Comparison of ENCODE assay signal across 21 cellular contexts in genomic region chr6:112040933-112041332, GRCh38. TPM values are rescaled to one million over a fixed set of nuclear protein-coding genes. Genes with fewer than 3 reads are reported as not detected.
DNase-seq lines count a peak whose midpoint lies in the region; ATAC-seq and TF ChIP-seq lines count a peak whose summit lies in the region.
"Had no signal": no experiment of that assay in that cellular context is flagged by ENCODE, and none has a peak within 500 bp of the region (broad histone marks: within the 10 kb centered on the region; RNA-seq: fewer than 3 reads in every experiment).

No MANE protein-coding gene starts in this region.

- H3K4me1 ChIP-seq in adipocyte (ENCODE audit: control insufficient read depth, insufficient read depth, low read length) (peaks cover 83% of the 10 kb centered on the region), neural progenitor cell (no peaks in the 10 kb centered on the region)

- in situ Hi-C loops in KBM-7 (cut with MboI; ENCODE audit: low pct_unique_long_range_greater_than_20kb, low sequenced_read_pairs), result no loop called here

- H3K36me3 Mint-ChIP-seq in activated T-cell treated with anti-CD3 and anti-CD28 coated beads, Interleukin-2, amount 50 U/mL, for 24 hours (ENCODE audit: low read depth), result peaks cover 8% of the 10 kb centered on the region
- no peaks in the 10 kb centered on the region for H3K36me3 Mint-ChIP-seq in neural progenitor cell
- H3K36me3 Mint-ChIP-seq: WTC11 had no signal

- H3K27me3 ChIP-seq in adipocyte (replicated peaks; ENCODE audit: control insufficient read depth, insufficient read depth, low read length) (no peaks in the 10 kb centered on the region), neural progenitor cell (no peaks in the 10 kb centered on the region)
- H3K27me3 ChIP-seq: heart right ventricle, uterus had no signal

- H3F3A ChIP-seq in neural progenitor cell (ENCODE audit: low read depth), result peaks cover 5% of the 10 kb centered on the region

- H3K27me3 Mint-ChIP-seq in activated T-cell treated with anti-CD3 and anti-CD28 coated beads, Interleukin-2, amount 50 U/mL, for 24 hours, result no peaks in the 10 kb centered on the region
- peaks cover 4% of the 10 kb centered on the region for H3K27me3 Mint-ChIP-seq in neural progenitor cell (ENCODE audit: insufficient read depth, low read depth)
- H3K27me3 Mint-ChIP-seq: stimulated activated naive CD8-positive, alpha-beta T cell treated with anti-CD3 and anti-CD28 coated beads, Interleukin-15, amount 100 ng/mL, for 72 hours had no signal

- peak overlapping the region; percentile 99 for H3K27ac Mint-ChIP-seq in activated T-cell treated with anti-CD3 and anti-CD28 coated beads, Interleukin-2, amount 50 U/mL, for 24 hours
- H3K27ac Mint-ChIP-seq in neural progenitor cell, result no peak overlapping the region
- H3K27ac Mint-ChIP-seq: WTC11 had no signal

- no peak overlapping the region for H2AFZ ChIP-seq in neural progenitor cell (replicated peaks)

- H3K9me3 Mint-ChIP-seq in activated T-cell treated with anti-CD3 and anti-CD28 coated beads, Interleukin-2, amount 50 U/mL, for 24 hours, result no peaks in the 10 kb centered on the region
- no peaks in the 10 kb centered on the region for H3K9me3 Mint-ChIP-seq in neural progenitor cell
- H3K9me3 Mint-ChIP-seq: stimulated activated naive CD8-positive, alpha-beta T cell treated with anti-CD3 and anti-CD28 coated beads, Interleukin-15, amount 100 ng/mL, for 72 hours; WTC11 had no signal

- no peak overlapping the region for H3K4me2 ChIP-seq in neural progenitor cell

- no peak overlapping the region for H3K4me3 Mint-ChIP-seq in activated T-cell treated with anti-CD3 and anti-CD28 coated beads, Interleukin-2, amount 50 U/mL, for 24 hours
- peak overlapping the region; percentile 5 for H3K4me3 Mint-ChIP-seq in neural progenitor cell
- H3K4me3 Mint-ChIP-seq: stimulated activated naive CD8-positive, alpha-beta T cell treated with anti-CD3 and anti-CD28 coated beads, Interleukin-15, amount 100 ng/mL, for 72 hours; WTC11 had no signal

- no peak overlapping the region for H3K27ac ChIP-seq in neural progenitor cell
- H3K27ac ChIP-seq: HL-60 had no signal

- ATAC-seq in GM21825 (IDR thresholded peaks at IDR 0.05; ENCODE audit: unreplicated experiment), result no peak
- ATAC-seq: esophagus mucosa; heart right ventricle; stimulated activated naive CD8-positive, alpha-beta T cell treated with anti-CD3 and anti-CD28 coated beads, Interleukin-15, amount 100 ng/mL, for 72 hours; WTC11 had no signal

- H3K79me2 ChIP-seq in neural progenitor cell (ENCODE audit: low read depth), result no peaks in the 10 kb centered on the region

- H3K4me3 ChIP-seq in adipocyte (ENCODE audit: low read length) (no peak overlapping the region), neural progenitor cell (no peak overlapping the region)
- H3K4me3 ChIP-seq: coronary artery, heart right ventricle, uterus had no signal

- no peaks in the 10 kb centered on the region for H4K20me1 ChIP-seq in neural progenitor cell (ENCODE audit: low read depth)

- no peaks in the 10 kb centered on the region for H3K36me3 ChIP-seq in adipocyte (ENCODE audit: control insufficient read depth, insufficient read depth, low read length, severe bottlenecking)
- no peaks in the 10 kb centered on the region for H3K36me3 ChIP-seq in neural progenitor cell
- H3K36me3 ChIP-seq: heart right ventricle, uterus had no signal

- H3K4me1 Mint-ChIP-seq in activated T-cell treated with anti-CD3 and anti-CD28 coated beads, Interleukin-2, amount 50 U/mL, for 24 hours (ENCODE audit: low read depth), result peaks cover 80% of the 10 kb centered on the region
- peaks cover 13% of the 10 kb centered on the region for H3K4me1 Mint-ChIP-seq in neural progenitor cell

- TF ChIP-seq CTCF in neural progenitor cell (IDR thresholded peaks at IDR 0.05), result no peak

- DNase-seq in activated T-cell treated with anti-CD3 and anti-CD28 coated beads, Interleukin-2, amount 50 U/mL, for 24 hours, result no peak
- DNase-seq in activated T-cell treated with anti-CD3 and anti-CD28 coated beads, Interleukin-2, amount 50 U/mL, for 48 hours, result no peak
- DNase-seq in KBM-7 (peak; percentile 7), adipocyte (ENCODE audit: low read depth) (no peak), neural progenitor cell (ENCODE audit: low spot score) (no peak), RPMI8226 (no peak), D341Med (ENCODE audit: low spot score) (no peak)
- DNase-seq: heart right ventricle; islet precursor cell; Karpas-422; NCI-H1694; NCI-H510A; posterior cingulate gyrus; stimulated activated naive CD8-positive, alpha-beta T cell treated with anti-CD3 and anti-CD28 coated beads, Interleukin-15, amount 100 ng/mL, for 72 hours; uterus had no signal

- H3K9me3 ChIP-seq in adipocyte (ENCODE audit: control insufficient read depth, low read length), result no peaks in the 10 kb centered on the region
- no peaks in the 10 kb centered on the region for H3K9me3 ChIP-seq in neural progenitor cell (ENCODE audit: low read depth)
- H3K9me3 ChIP-seq: heart right ventricle, uterus had no signal

- H3K9ac ChIP-seq in adipocyte (ENCODE audit: low read length), result peak overlapping the region; percentile 25
- no peak overlapping the region for H3K9ac ChIP-seq in neural progenitor cell

RNA-seq across cellular contexts. Expression of gene CCN6, which starts 13.0 kb away (rescaled TPM):
- total RNA-seq in neural progenitor cell (ENCODE audit: low replicate concordance), result not detected in 2 replicates
- total RNA-seq: esophagus mucosa, heart right ventricle, mucosa of gallbladder, uterus, WTC11 had no signal

RNA-seq across cellular contexts. Expression of gene TUBE1, which starts 46.3 kb away (rescaled TPM):
- total RNA-seq in neural progenitor cell (ENCODE audit: low replicate concordance), result 24.1 and 49.0 TPM in 2 replicates

RNA-seq across cellular contexts. Expression of gene FAM229B, which starts 46.5 kb away (rescaled TPM):
- total RNA-seq in neural progenitor cell (ENCODE audit: low replicate concordance), result 14.1 and 32.2 TPM in 2 replicates
